Comparison of ENCODE assay signal across 33 cellular contexts in genomic region chr1:90922202-90922601, GRCh38.
DNase-seq lines count a peak whose midpoint lies in the region; ATAC-seq lines count a peak whose summit lies in the region.
"Had no signal": no experiment of that assay in that cellular context is flagged by ENCODE, and none has a peak within 500 bp of the region (broad histone marks: within the 10 kb centered on the region; RNA-seq: fewer than 3 reads in every experiment).

No MANE protein-coding gene starts in this region.

- H3K4me1 Mint-ChIP-seq in CD8-positive, alpha-beta memory T cell: peaks cover 79 to 86% (median 85%) of the 10 kb centered on the region in 3 donors
- H3K4me1 Mint-ChIP-seq in central memory CD8-positive, alpha-beta T cell: peaks cover 71% of the 10 kb centered on the region

- no peaks in the 10 kb centered on the region for H3K9me3 ChIP-seq in CD8-positive, alpha-beta memory T cell (ENCODE audit: low read length)
- H3K9me3 ChIP-seq: A549, ascending aorta, HAP-1, lower lobe of right lung, spleen, tibial artery, vagina had no signal

- no peaks in the 10 kb centered on the region for H3K36me3 ChIP-seq in CD8-positive, alpha-beta memory T cell (ENCODE audit: insufficient read depth, low read length)
- H3K36me3 ChIP-seq: cardiac muscle cell, HAP-1, vagina had no signal

- POLR2A ChIA-PET in CD8-positive, alpha-beta memory T cell (lab: Charles Lee): no interaction called here

- intact Hi-C loops in Right ventricle myocardium superior (cut with DNase I): no loop called here
- intact Hi-C loops in Right ventricle myocardium inferior (cut with DNase I): no loop called here

- H3K4me1 ChIP-seq in CD8-positive, alpha-beta memory T cell (ENCODE audit: insufficient read depth, low read length): peaks cover 59% of the 10 kb centered on the region

- H3K4me3 ChIP-seq in CD8-positive, alpha-beta memory T cell (ENCODE audit: low read length): no peak overlapping the region
- H3K4me3 ChIP-seq: A549, ascending aorta, cardiac muscle cell, coronary artery, HAP-1, lower lobe of right lung, spleen, tibial artery, vagina had no signal

- no peaks in the 10 kb centered on the region for H3K27me3 Mint-ChIP-seq in CD8-positive, alpha-beta memory T cell
- H3K27me3 Mint-ChIP-seq in central memory CD8-positive, alpha-beta T cell: no peaks in the 10 kb centered on the region
- H3K27me3 Mint-ChIP-seq: activated naive CD8-positive, alpha-beta T cell treated with anti-CD3 and anti-CD28 coated beads, Interleukin-2, amount 10 ng/mL, durations not matched to agents 7 days and 5 days had no signal

- ATAC-seq in Right ventricle myocardium superior (ENCODE audit: poor library complexity) (peak; percentile 19), Right ventricle myocardium inferior (no peak), GM21786 (IDR thresholded peaks at IDR 0.05; ENCODE audit: unreplicated experiment) (no peak), GM19035 (IDR thresholded peaks at IDR 0.05; ENCODE audit: unreplicated experiment) (no peak), HG03342 (IDR thresholded peaks at IDR 0.05; ENCODE audit: unreplicated experiment) (no peak)
- ATAC-seq in central memory CD8-positive, alpha-beta T cell (replicated peaks; ENCODE audit: extremely low read depth, poor library complexity, severe bottlenecking): no peak
- ATAC-seq: A549; activated CD4-positive, CD25-positive, alpha-beta regulatory T cell treated with anti-CD3 and anti-CD28 coated beads, Interleukin-2, amount 50 U/mL, for 24 hours; lower lobe of right lung; PC-3 had no signal

- H3K9me3 Mint-ChIP-seq in CD8-positive, alpha-beta memory T cell: no peaks in the 10 kb centered on the region
- H3K9me3 Mint-ChIP-seq in central memory CD8-positive, alpha-beta T cell: no peaks in the 10 kb centered on the region
- H3K9me3 Mint-ChIP-seq: nephron progenitor cell had no signal

- DNase-seq in Right ventricle myocardium superior: no peak
- DNase-seq in Right ventricle myocardium inferior (ENCODE audit: missing footprints): no peak
- DNase-seq in CD8-positive, alpha-beta memory T cell: no peak
- no peak for DNase-seq in central memory CD8-positive, alpha-beta T cell (ENCODE audit: low spot score in 2 of 2)
- peak; percentile 6 for DNase-seq in pons (ENCODE audit: low spot score)
- DNase-seq: activated CD4-positive, alpha-beta T cell treated with anti-CD3 and anti-CD28 coated beads, Interleukin-2, amount 50 U/mL, for 48 hours; activated naive CD8-positive, alpha-beta T cell treated with anti-CD3 and anti-CD28 coated beads, Interleukin-2, amount 10 ng/mL, durations not matched to agents 7 days and 5 days; AML-193; effector memory CD4-positive, alpha-beta T cell; head of caudate nucleus; kidney; lower lobe of right lung; MV-4-11; NCI-H1436 treated with DMSO at 0.1 percent for 48 hours; NCI-H226; NCI-H526 treated with DMSO at 0.1 percent for 48 hours; nephron progenitor cell; PC-3; spleen; stimulated activated CD4-positive, alpha-beta T cell treated with anti-CD3 and anti-CD28 coated beads, Interleukin-2, amount 100 ng/mL, for 24 hours; stimulated activated CD8-positive, alpha-beta memory T cell treated with anti-CD3 and anti-CD28 coated beads, Interleukin-4, amount 100 ng/mL, for 48 hours; T-helper 2 cell; tibial artery had no signal

- CTCF ChIA-PET in CD8-positive, alpha-beta memory T cell (lab: Charles Lee): no interaction called here

- no peak overlapping the region for H3K27ac ChIP-seq in CD8-positive, alpha-beta memory T cell (ENCODE audit: low read depth, low read length)
- H3K27ac ChIP-seq: A549, ascending aorta, cardiac muscle cell, coronary artery, lower lobe of right lung, spleen, tibial artery, vagina had no signal

- H3K27me3 ChIP-seq in CD8-positive, alpha-beta memory T cell (ENCODE audit: insufficient read depth, low read length, poor library complexity, severe bottlenecking): no peaks in the 10 kb centered on the region
- H3K27me3 ChIP-seq: ascending aorta, cardiac muscle cell, spleen, tibial artery, vagina had no signal

- peak overlapping the region in 2 of 8 donors; percentile 13 to 14 for H3K27ac Mint-ChIP-seq in CD8-positive, alpha-beta memory T cell
- no peak overlapping the region for H3K27ac Mint-ChIP-seq in central memory CD8-positive, alpha-beta T cell (ENCODE audit: low read depth)
- H3K27ac Mint-ChIP-seq: activated naive CD8-positive, alpha-beta T cell treated with anti-CD3 and anti-CD28 coated beads, Interleukin-2, amount 10 ng/mL, durations not matched to agents 7 days and 5 days; nephron progenitor cell had no signal

- H3K36me3 Mint-ChIP-seq in CD8-positive, alpha-beta memory T cell: peaks cover 0 to 22% (median 14%) of the 10 kb centered on the region in 3 donors
- peaks cover 7% of the 10 kb centered on the region for H3K36me3 Mint-ChIP-seq in central memory CD8-positive, alpha-beta T cell (ENCODE audit: insufficient read depth)

- peak overlapping the region in 4 of 7 donors; percentile 2 to 28 (median 6) for H3K4me3 Mint-ChIP-seq in CD8-positive, alpha-beta memory T cell
- peak overlapping the region; percentile 23 for H3K4me3 Mint-ChIP-seq in central memory CD8-positive, alpha-beta T cell
- H3K4me3 Mint-ChIP-seq: activated naive CD8-positive, alpha-beta T cell treated with anti-CD3 and anti-CD28 coated beads, Interleukin-2, amount 10 ng/mL, durations not matched to agents 7 days and 5 days; nephron progenitor cell had no signal
